In genomic region chr4:158172558-158173258, GRCh38 we compare ENCODE assay signal across 8 cellular contexts. TPM values are rescaled to one million over a fixed set of nuclear protein-coding genes. Genes with fewer than 3 reads are reported as not detected.
DNase-seq lines count a peak whose midpoint lies in the region; ATAC-seq and TF ChIP-seq lines count a peak whose summit lies in the region.

Gene GASK1B (minus strand): TSS chr4:158173025. CDS start chr4:158171375, 1,650 bp downstream.

- H3K9ac ChIP-seq in mammary epithelial cell (ENCODE audit: insufficient read depth, low read length), result peak within 1 kb of the TSS; percentile 57

- no peaks in the 10 kb centered on the region for H4K20me1 ChIP-seq in mammary epithelial cell (ENCODE audit: insufficient read depth, low read length)

- H3K27ac Mint-ChIP-seq in activated T-helper 1 cell treated with anti-CD3 and anti-CD28 coated beads, Interleukin-12 subunit alpha, Interleukin-12 subunit beta, Interleukin-2, Interleukin-4 antibody, amounts not matched to agents 30 ng/mL and 10 ng/mL and 1 ng/mL, durations not matched to agents 14 hours and 24 hours and 36 hours, result no peak within 1 kb of the TSS

- H3K4me2 ChIP-seq in mammary epithelial cell (ENCODE audit: insufficient read depth, low read depth, low read length), result peak within 1 kb of the TSS; percentile 88

- DNase-seq in DMS53 (lab: John Stamatoyannopoulos, UW) (peak; percentile 67), HCEC 1CT (peak; percentile 53), NCI-H748 treated with DMSO at 0.1 percent for 48 hours (lab: John Stamatoyannopoulos, UW) (peak; percentile 21), mammary epithelial cell (peak; percentile 42), kidney epithelial cell (ENCODE audit: low read depth) (no peak), substantia nigra (lab: John Stamatoyannopoulos, UW) (peak in 17 of 49 donors; percentile 4 to 42 (median 20))
- no peak for DNase-seq in activated T-helper 1 cell treated with anti-CD3 and anti-CD28 coated beads, Interleukin-12 subunit alpha, Interleukin-12 subunit beta, Interleukin-2, Interleukin-4 antibody, amounts not matched to agents 30 ng/mL and 10 ng/mL and 1 ng/mL, durations not matched to agents 14 hours and 24 hours and 36 hours (ENCODE audit: low spot score)

- H2AFZ ChIP-seq in mammary epithelial cell (ENCODE audit: low read depth, low read length), result peak within 1 kb of the TSS; percentile 80

- dilution Hi-C loops in mammary epithelial cell (cut with HindIII; ENCODE audit: low sequenced_read_pairs), result loop anchor here (10.0 kb wide), 1 partner anchor 148 kb away; no protein-coding TSS in a partner anchor

- H3K36me3 Mint-ChIP-seq in activated T-helper 1 cell treated with anti-CD3 and anti-CD28 coated beads, Interleukin-12 subunit alpha, Interleukin-12 subunit beta, Interleukin-2, Interleukin-4 antibody, amounts not matched to agents 30 ng/mL and 10 ng/mL and 1 ng/mL, durations not matched to agents 14 hours and 24 hours and 36 hours (ENCODE audit: low read depth), result no peaks in the 10 kb centered on the region

- H3K79me2 ChIP-seq in mammary epithelial cell (ENCODE audit: insufficient read depth, low read length), result peaks cover 67% of the 10 kb centered on the region

- H3K4me1 Mint-ChIP-seq in activated T-helper 1 cell treated with anti-CD3 and anti-CD28 coated beads, Interleukin-12 subunit alpha, Interleukin-12 subunit beta, Interleukin-2, Interleukin-4 antibody, amounts not matched to agents 30 ng/mL and 10 ng/mL and 1 ng/mL, durations not matched to agents 14 hours and 24 hours and 36 hours (ENCODE audit: low read depth), result no peaks in the 10 kb centered on the region

- H3K27me3 ChIP-seq in mammary epithelial cell (ENCODE audit: insufficient read depth, low read length), result no peaks in the 10 kb centered on the region
- H3K27me3 ChIP-seq in kidney epithelial cell (ENCODE audit: control insufficient read depth, insufficient read depth, low read length), result no peaks in the 10 kb centered on the region

- H3K9me3 Mint-ChIP-seq in activated T-helper 1 cell treated with anti-CD3 and anti-CD28 coated beads, Interleukin-12 subunit alpha, Interleukin-12 subunit beta, Interleukin-2, Interleukin-4 antibody, amounts not matched to agents 30 ng/mL and 10 ng/mL and 1 ng/mL, durations not matched to agents 14 hours and 24 hours and 36 hours, result no peaks in the 10 kb centered on the region

- ATAC-seq in HG02571 (IDR thresholded peaks at IDR 0.05; ENCODE audit: unreplicated experiment), result no peak

- peak; percentile 59 to 72 for TF ChIP-seq CTCF in mammary epithelial cell (conservative IDR thresholded peaks at IDR 0.05 in 1 of 2, IDR thresholded peaks at IDR 0.05 in 1 of 2; ENCODE audit: extremely low read depth in 1 of 2, insufficient read depth in 1 of 2, low read depth in 1 of 2, low read length in 2 of 2)
- TF ChIP-seq CTCF in kidney epithelial cell (IDR thresholded peaks at IDR 0.05; ENCODE audit: insufficient read depth, low read length, poor library complexity, severe bottlenecking), result peak; percentile 69

- no TSS peak for BruUV-seq in mammary epithelial cell (replicated peaks; lab: Mats Ljungman, UMichigan)

- H3K9me3 ChIP-seq in mammary epithelial cell (replicated peaks; ENCODE audit: insufficient read depth, low read length), result no peaks in the 10 kb centered on the region

- WGBS in mammary epithelial cell (ENCODE audit: low coverage, missing lambda C conversion rate), result 11% methylated on average over 11 of the region's 11 CpGs

- H3K4me3 ChIP-seq in mammary epithelial cell (replicated peaks in 1 of 3; ENCODE audit: insufficient read depth in 1 of 3, low read depth in 2 of 3, low read length in 3 of 3) (peak within 1 kb of the TSS; percentile 67 to 80 (median 68)), kidney epithelial cell (ENCODE audit: low read depth, low read length) (no peak within 1 kb of the TSS)

- in situ Hi-C loops in mammary epithelial cell (cut with MboI; ENCODE audit: low sequenced_read_pairs in 2 of 2), result loop anchor here in 1 of 2 donors (5.0 kb wide), 1 partner anchor 180 kb away; no protein-coding TSS in a partner anchor

- intact Hi-C loops in mammary epithelial cell (cut with micrococcal nuclease), result loop anchor here (1.0 to 5.0 kb wide), 5 partner anchors 50 to 960 kb away; no protein-coding TSS in a partner anchor
- intact Hi-C loops in activated T-helper 1 cell treated with anti-CD3 and anti-CD28 coated beads, Interleukin-12 subunit alpha, Interleukin-12 subunit beta, Interleukin-2, Interleukin-4 antibody, amounts not matched to agents 30 ng/mL and 10 ng/mL and 1 ng/mL, durations not matched to agents 14 hours and 24 hours and 36 hours (cut with micrococcal nuclease), result loop anchor here (1.0 kb wide), 1 partner anchor 180 kb away; no protein-coding TSS in a partner anchor

- CTCF ChIA-PET in mammary epithelial cell (lab: Charles Lee; ENCODE audit: low non-redundant PET), result interaction anchor here (0.7 kb wide), 1 partner anchor 32 kb away, joined by 4 read pairs; no protein-coding TSS in a partner anchor

- H3K4me1 ChIP-seq in mammary epithelial cell (ENCODE audit: insufficient read depth, low read length), result peaks cover 38% of the 10 kb centered on the region

- no peak within 1 kb of the TSS for H3K4me3 Mint-ChIP-seq in activated T-helper 1 cell treated with anti-CD3 and anti-CD28 coated beads, Interleukin-12 subunit alpha, Interleukin-12 subunit beta, Interleukin-2, Interleukin-4 antibody, amounts not matched to agents 30 ng/mL and 10 ng/mL and 1 ng/mL, durations not matched to agents 14 hours and 24 hours and 36 hours

- H3K27ac ChIP-seq in mammary epithelial cell (ENCODE audit: insufficient read depth, low read depth, low read length) (peak within 1 kb of the TSS; percentile 55), substantia nigra (ENCODE audit: low read depth, low read length, poor library complexity, severe bottlenecking) (peak within 1 kb of the TSS; percentile 33)

- H3K27me3 Mint-ChIP-seq in activated T-helper 1 cell treated with anti-CD3 and anti-CD28 coated beads, Interleukin-12 subunit alpha, Interleukin-12 subunit beta, Interleukin-2, Interleukin-4 antibody, amounts not matched to agents 30 ng/mL and 10 ng/mL and 1 ng/mL, durations not matched to agents 14 hours and 24 hours and 36 hours (ENCODE audit: insufficient read depth), result peaks cover 39% of the 10 kb centered on the region

- H3K36me3 ChIP-seq in mammary epithelial cell (ENCODE audit: insufficient read depth, low read length) (no peaks in the 10 kb centered on the region), kidney epithelial cell (ENCODE audit: control insufficient read depth, insufficient read depth, low read length) (no peaks in the 10 kb centered on the region)

RNA-seq across cellular contexts. Expression of gene GASK1B, which starts in this region (rescaled TPM):
- 10 to 100 TPM; 13.5 to 27.2 TPM for total RNA-seq in mammary epithelial cell
- 8.1 TPM for polyA plus RNA-seq in mammary epithelial cell
- 12.1 TPM for polyA minus RNA-seq in mammary epithelial cell
- 1.8 and 2.6 TPM in 2 replicates for total RNA-seq in kidney epithelial cell
- not detected in 2 replicates for total RNA-seq in activated T-helper 1 cell treated with anti-CD3 and anti-CD28 coated beads, Interleukin-12 subunit alpha, Interleukin-12 subunit beta, Interleukin-2, Interleukin-4 antibody, amounts not matched to agents 30 ng/mL and 10 ng/mL and 1 ng/mL, durations not matched to agents 14 hours and 24 hours and 36 hours

Comparison
In these comparisons a context has a peak if more than half of its experiments do, and no peak if none do; other contexts are left out.
1. DNase-seq: peak in DMS53 (single experiment), HCEC 1CT (single experiment), NCI-H748 treated with DMSO at 0.1 percent for 48 hours (single experiment) and mammary epithelial cell (single experiment); none in kidney epithelial cell (single experiment) and activated T-helper 1 cell treated with anti-CD3 and anti-CD28 coated beads, Interleukin-12 subunit alpha, Interleukin-12 subunit beta, Interleukin-2, Interleukin-4 antibody, amounts not matched to agents 30 ng/mL and 10 ng/mL and 1 ng/mL, durations not matched to agents 14 hours and 24 hours and 36 hours (single experiment).